Comparison of ENCODE assay signal across 13 cellular contexts in the genomic region with DNA sequence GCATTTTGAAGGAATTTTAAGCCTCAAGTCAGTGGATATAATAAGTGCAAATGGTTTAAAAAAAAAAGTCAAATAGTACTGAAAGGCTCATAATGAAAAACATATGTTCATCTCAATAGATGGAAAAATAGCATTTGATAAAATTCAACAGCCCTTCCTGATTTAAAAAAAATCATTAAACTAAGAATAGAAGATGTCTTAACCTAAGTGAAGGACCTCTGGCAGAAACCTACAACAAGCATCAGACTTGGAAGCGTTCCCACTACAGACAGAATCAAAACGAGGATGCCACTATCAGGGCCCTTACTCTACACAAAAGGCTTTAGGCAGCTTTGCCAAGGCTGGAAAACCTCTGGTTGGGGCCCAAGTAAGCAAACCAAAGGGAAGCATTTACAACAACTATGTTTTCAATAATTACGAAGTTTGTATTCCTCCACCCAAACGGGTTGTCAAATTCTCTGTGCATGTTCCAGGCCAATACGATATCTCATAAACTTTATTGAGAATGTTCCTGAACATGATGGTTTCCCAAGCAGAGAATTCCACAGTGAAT.
DNase-seq lines count a peak whose midpoint lies in the region; ATAC-seq lines count a peak whose summit lies in the region.
"Had no signal": no experiment of that assay in that cellular context is flagged by ENCODE, and none has a peak within 500 bp of the region (broad histone marks: within the 10 kb centered on the region; RNA-seq: fewer than 3 reads in every experiment).

No MANE protein-coding gene starts in this region.

- H3K27ac ChIP-seq in subcutaneous abdominal adipose tissue (ENCODE audit: low read depth, low read length), result peak overlapping the region; percentile 42

- H3K27me3 ChIP-seq in subcutaneous abdominal adipose tissue (ENCODE audit: control insufficient read depth in 5 of 5, insufficient read depth in 4 of 5, low read length in 5 of 5), result no peaks in the 10 kb centered on the region

- no peaks in the 10 kb centered on the region for H3K9me3 ChIP-seq in subcutaneous abdominal adipose tissue (ENCODE audit: control insufficient read depth in 5 of 5, low read length in 5 of 5)

- H3K36me3 ChIP-seq in subcutaneous abdominal adipose tissue (ENCODE audit: control insufficient read depth in 5 of 5, insufficient read depth in 5 of 5, low read length in 5 of 5), result no peaks in the 10 kb centered on the region

- no peak overlapping the region for H3K4me3 ChIP-seq in subcutaneous abdominal adipose tissue (ENCODE audit: low read depth in 1 of 5, low read length in 5 of 5)
- H3K4me3 ChIP-seq: skin epidermis had no signal

- peaks cover 9 to 50% (median 37%) of the 10 kb centered on the region in 5 donors for H3K4me1 ChIP-seq in subcutaneous abdominal adipose tissue (ENCODE audit: control insufficient read depth in 5 of 5, insufficient read depth in 5 of 5, low read length in 5 of 5)

- peak; percentile 2 for DNase-seq in NCI-H1092 (lab: John Stamatoyannopoulos, UW)
- peak; percentile 38 for DNase-seq in cerebellar cortex (ENCODE audit: low spot score)
- peak; percentile 35 for DNase-seq in left kidney (ENCODE audit: low read depth, low spot score)
- DNase-seq in NCI-H1436 treated with DMSO at 0.1 percent for 48 hours (lab: John Stamatoyannopoulos, UW), result no peak
- DNase-seq in activated T-cell treated with anti-CD3 and anti-CD28 coated beads, Interleukin-2, amount 50 U/mL, for 48 hours, result no peak
- DNase-seq in GM03348 (ENCODE audit: low spot score), result no peak
- DNase-seq: activated effector memory CD4-positive, alpha-beta T cell treated with Interleukin-2 at 50 U/mL for 16 hours; DND-41; effector CD4-positive, alpha-beta T cell; islet precursor cell had no signal

- ATAC-seq in HG02885 (IDR thresholded peaks at IDR 0.05; ENCODE audit: poor library complexity, unreplicated experiment), result no peak

- no peak overlapping the region for H3K9ac ChIP-seq in subcutaneous abdominal adipose tissue (ENCODE audit: low read length in 5 of 5)

Comparison
In these comparisons a context has a peak if more than half of its experiments do, and no peak if none do; other contexts are left out.
1. DNase-seq: peak in NCI-H1092 (single experiment), cerebellar cortex (single experiment) and left kidney (single experiment); none in NCI-H1436 treated with DMSO at 0.1 percent for 48 hours (single experiment), activated T-cell treated with anti-CD3 and anti-CD28 coated beads, Interleukin-2, amount 50 U/mL, for 48 hours (0 of 2) and GM03348 (single experiment).